ENCODE assay signal across 8 cellular contexts in genomic region chr14:99982449-99983250, GRCh38.
DNase-seq lines count a peak whose midpoint lies in the region; ATAC-seq, FAIRE-seq and TF ChIP-seq lines count a peak whose summit lies in the region.

No MANE protein-coding gene starts in this region.

- H3K27me3 ChIP-seq in GM12878 (replicated peaks in 1 of 2; ENCODE audit: control insufficient read depth in 2 of 2, insufficient read depth in 2 of 2, low read length in 1 of 2) (no peaks in the 10 kb centered on the region), iPS DF 6.9 (ENCODE audit: control insufficient read depth, insufficient read depth, low read length) (no peaks in the 10 kb centered on the region)

- H3K79me2 ChIP-seq in GM12878 (ENCODE audit: control insufficient read depth, insufficient read depth, low read length), result no peaks in the 10 kb centered on the region

- no peak overlapping the region for H3K9ac ChIP-seq in GM12878 (ENCODE audit: control insufficient read depth, insufficient read depth, low read length)

- H3K9me3 ChIP-seq in GM12878 (replicated peaks; ENCODE audit: control insufficient read depth, insufficient read depth, low read length), result no peaks in the 10 kb centered on the region; the same call in 2 of the 3 replicates
- H3K9me3 ChIP-seq in iPS DF 6.9 (ENCODE audit: control insufficient read depth, insufficient read depth, low read length), result no peaks in the 10 kb centered on the region

- H3K4me2 ChIP-seq in GM12878 (ENCODE audit: control insufficient read depth, insufficient read depth), result no peak overlapping the region

- no peak overlapping the region for H2AFZ ChIP-seq in GM12878 (ENCODE audit: control insufficient read depth, low read depth, low read length)

- CTCF ChIA-PET in GM12878 (lab: Yijun Ruan, JAX), result interaction anchor here (0.9 to 6.8 kb wide), 32 partner anchors 8 to 241 kb away, joined by 3 to 100 read pairs (median 4); partner anchors contain the start of gene EVL

- TF ChIP-seq EP300 in GM12878 (IDR thresholded peaks at IDR 0.05; ENCODE audit: borderline replicate concordance in 1 of 2, control insufficient read depth in 1 of 2, low read depth in 2 of 2, low read length in 2 of 2), result no peak

- SMC1A ChIA-PET in GM12878 (lab: Charles Lee; ENCODE audit: uncharacterized antibody, unreplicated experiment), result interaction anchor here (0.7 to 4.3 kb wide), 28 partner anchors 8 to 212 kb away, joined by 3 to 52 read pairs (median 5); partner anchors contain the start of gene EVL

- H3K4me1 ChIP-seq in GM12878 (ENCODE audit: control insufficient read depth, insufficient read depth, low read length), result no peaks in the 10 kb centered on the region
- no peaks in the 10 kb centered on the region for H3K4me1 ChIP-seq in iPS DF 6.9 (ENCODE audit: control insufficient read depth, insufficient read depth, low read length)

- ATAC-seq in HG02588 (IDR thresholded peaks at IDR 0.05; ENCODE audit: unreplicated experiment) (peak; percentile 69), GM12878 (peak; percentile 95), HG03521 (IDR thresholded peaks at IDR 0.05; ENCODE audit: unreplicated experiment) (no peak)

- DNase-seq in GDM1 (lab: John Stamatoyannopoulos, UW) (peak; percentile 43), NCI-H187 treated with DMSO at 0.1 percent for 48 hours (lab: John Stamatoyannopoulos, UW) (peak; percentile 41), T1000 (lab: John Stamatoyannopoulos, UW) (peak; percentile 37), GM12878 (ENCODE audit: low read depth, low spot score) (peak; percentile 33), iPS DF 6.9 (ENCODE audit: low read depth, low spot score) (peak; percentile 54)
- DNase-seq in stimulated activated CD4-positive, alpha-beta T cell treated with anti-CD3 and anti-CD28 coated beads, Interleukin-15, amount 100 ng/mL, for 48 hours (ENCODE audit: low read depth in 2 of 2), result peak; percentile 18 to 47

- peak; percentile 93 for TF ChIP-seq RAD21 in GM12878 (IDR thresholded peaks at IDR 0.05; ENCODE audit: insufficient read depth, low read depth, low read length)

- POLR2A ChIA-PET in GM12878 (lab: Charles Lee), result interaction anchor here (0.9 to 1.0 kb wide), 2 partner anchors 10 to 42 kb away, joined by 3 to 4 read pairs; no protein-coding TSS in a partner anchor

- H4K20me1 ChIP-seq in GM12878 (ENCODE audit: control insufficient read depth, insufficient read depth), result no peaks in the 10 kb centered on the region

- TF ChIP-seq POLR2A in GM12878 (IDR thresholded peaks at IDR 0.05; ENCODE audit: low read depth, low read length), result no peak

- intact Hi-C loops in GM12878 (cut with micrococcal nuclease; ENCODE audit: unreplicated experiment), result loop anchor here (1.0 to 5.0 kb wide), 4 partner anchors 43 to 210 kb away; partner anchors contain the start of gene EVL

- peak; percentile 84 to 93 (median 86) for TF ChIP-seq CTCF in GM12878 (IDR thresholded peaks at IDR 0.05 in 2 of 3, conservative IDR thresholded peaks at IDR 0.05 in 1 of 3; ENCODE audit: control insufficient read depth in 2 of 3, extremely low read depth in 1 of 3, insufficient read depth in 1 of 3, low read depth in 3 of 3, low read length in 3 of 3)

- no TSS peak for BruUV-seq in GM12878 (replicated peaks; lab: Mats Ljungman, UMichigan)

- in situ Hi-C loops in GM12878 (cut with MboI), result loop anchor here (5.0 kb wide), 1 partner anchor 205 kb away; no protein-coding TSS in a partner anchor

- peak; percentile 89 for FAIRE-seq in GM12878 (lab: Jason Lieb, UNC)

- WGBS in GM12878 (ENCODE audit: insufficient coverage, insufficient replicate concordance, low lambda C conversion rate, missing lambda C conversion rate), result 39% methylated on average over 5 of the region's 5 CpGs
- no CpG with 5 or more reads among the region's 5 CpGs for WGBS in iPS DF 6.9 (ENCODE audit: insufficient coverage, insufficient read length)

- H3K36me3 ChIP-seq in GM12878 (ENCODE audit: control insufficient read depth in 2 of 2, insufficient read depth in 2 of 2, low read length in 1 of 2) (no peaks in the 10 kb centered on the region), iPS DF 6.9 (ENCODE audit: control insufficient read depth, insufficient read depth, low read length) (no peaks in the 10 kb centered on the region)

- H3K4me3 ChIP-seq in GM12878, result no peak overlapping the region
- H3K4me3 ChIP-seq in iPS DF 6.9 (ENCODE audit: low read length), result no peak overlapping the region

- RAD21 ChIA-PET in GM12878 (lab: Charles Lee; ENCODE audit: unreplicated experiment), result interaction anchor here (0.9 to 4.2 kb wide), 13 partner anchors 10 to 211 kb away, joined by 3 to 39 read pairs (median 4); partner anchors contain the start of gene EVL

- H3K27ac ChIP-seq in GM12878 (ENCODE audit: control insufficient read depth, insufficient read depth) (no peak overlapping the region), iPS DF 6.9 (ENCODE audit: low read length) (no peak overlapping the region)

TF ChIP-seq in GM12878, 131 proteins besides CTCF, POLR2A, EP300 and RAD21 (continues in another document):
- TF ChIP-seq TCF3 (IDR thresholded peaks at IDR 0.05; ENCODE audit: borderline replicate concordance, insufficient read depth, low read depth, low read length) (no peak), RFX5 (IDR thresholded peaks at IDR 0.05; ENCODE audit: low read depth, low read length) (no peak), ZBTB33 (IDR thresholded peaks at IDR 0.05) (no peak), POU2F2 (IDR thresholded peaks at IDR 0.05; ENCODE audit: borderline replicate concordance, low read depth, low read length) (no peak), KLF5 (IDR thresholded peaks at IDR 0.05; ENCODE audit: partially characterized antibody) (no peak), ZBTB4 (CRISPR knock-in tag; IDR thresholded peaks at IDR 0.05) (no peak), MTA3 (IDR thresholded peaks at IDR 0.05; ENCODE audit: borderline replicate concordance, low read length) (no peak), KAT2A (conservative IDR thresholded peaks at IDR 0.05; ENCODE audit: control insufficient read depth, low read depth, low read length) (no peak), IKZF2 (IDR thresholded peaks at IDR 0.05) (no peak), MAX (IDR thresholded peaks at IDR 0.05; ENCODE audit: low read depth, low read length) (no peak), SKIL (IDR thresholded peaks at IDR 0.05; ENCODE audit: low read depth, poor library complexity, severe bottlenecking) (peak; percentile 30)
